7 cellular contexts compared by ENCODE assay signal in the genomic region with DNA sequence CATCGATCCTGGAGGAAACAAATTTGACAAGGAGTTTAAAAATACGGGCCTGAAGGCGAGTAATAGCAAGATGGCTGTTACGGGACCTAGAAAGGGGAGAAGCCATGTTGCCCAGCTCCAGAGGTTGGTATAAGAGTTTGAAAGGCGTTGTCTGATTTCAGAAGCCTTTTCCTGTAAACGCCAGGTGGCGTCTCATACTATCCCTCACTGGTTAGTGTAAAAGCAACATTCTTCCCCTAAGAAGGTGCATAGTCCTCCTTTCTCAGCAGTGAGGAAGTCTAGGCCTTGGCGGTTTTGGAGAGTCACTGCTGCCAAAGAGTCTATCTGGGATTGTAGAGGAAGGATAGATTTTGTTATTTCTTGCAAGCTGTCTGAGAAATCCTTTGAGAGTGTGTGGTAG. TPM values are rescaled to one million over a fixed set of nuclear protein-coding genes. Genes with fewer than 3 reads are reported as not detected.
DNase-seq lines count a peak whose midpoint lies in the region; FAIRE-seq and TF ChIP-seq lines count a peak whose summit lies in the region.
"Not testable (repeated sequence)": the region's sequence is repeated elsewhere in the genome, so short reads cannot be mapped to it uniquely, and the experiment has no call there.

No MANE protein-coding gene starts in this region.

- H2BK12ac ChIP-seq in H1 (ENCODE audit: low read depth, low read length): not testable (repeated sequence)

- H2BK20ac ChIP-seq in H1 (ENCODE audit: low read length): not testable (repeated sequence)

- POLR2A ChIA-PET in H1 (lab: Charles Lee; ENCODE audit: partially characterized antibody): not testable (repeated sequence)

- not testable (repeated sequence) for H3K4me2 ChIP-seq in H1 (ENCODE audit: insufficient read depth in 1 of 2, low read depth in 2 of 2, low read length in 2 of 2); mesendoderm (ENCODE audit: low read length)

- not testable (repeated sequence) for H3K79me1 ChIP-seq in H1 (ENCODE audit: low read depth, low read length)
- peaks cover 14% of the 10 kb centered on the region for H3K79me1 ChIP-seq in mesendoderm (ENCODE audit: low read length)

- H3K4me1 ChIP-seq in BE2C; H1 (replicated peaks in 1 of 4; ENCODE audit: control insufficient read depth in 3 of 4, insufficient read depth in 4 of 4, low read length in 3 of 4); mesendoderm (ENCODE audit: control insufficient read depth, low read depth, low read length): not testable (repeated sequence)
- H3K4me1 ChIP-seq in small intestine (ENCODE audit: control insufficient read depth in 2 of 2, insufficient read depth in 1 of 2, low read depth in 1 of 2, low read length in 1 of 2): peaks cover 8 to 16% of the 10 kb centered on the region in 2 donors

- not testable (repeated sequence) for H4K5ac ChIP-seq in H1 (ENCODE audit: insufficient read length, low read depth, low read length); mesendoderm (ENCODE audit: low read length)

- H3K9me3 ChIP-seq in BE2C; H1 (ENCODE audit: insufficient read depth in 2 of 2, low read depth in 1 of 2, low read length in 1 of 2); small intestine (ENCODE audit: control insufficient read depth, low read depth): not testable (repeated sequence)
- peaks cover 17% of the 10 kb centered on the region for H3K9me3 ChIP-seq in WERI-Rb-1 (ENCODE audit: severe bottlenecking)

- H2AK5ac ChIP-seq in H1 (ENCODE audit: low read depth, low read length); mesendoderm (ENCODE audit: low read length): not testable (repeated sequence)

- H3K36me3 ChIP-seq in BE2C; WERI-Rb-1; H1 (ENCODE audit: control insufficient read depth in 2 of 4, insufficient read depth in 4 of 4, low read length in 3 of 4); mesendoderm (ENCODE audit: control insufficient read depth, insufficient read depth, low read length); small intestine (ENCODE audit: control insufficient read depth in 2 of 2, insufficient read depth in 2 of 2, low read length in 2 of 2): not testable (repeated sequence)

- not testable (repeated sequence) for H3K23ac ChIP-seq in H1 (ENCODE audit: insufficient read length); mesendoderm (ENCODE audit: low read length)

- peak in 1 of 2 experiments; percentile 28; a peak in 2 of 4 replicates for TF ChIP-seq RAD21 in H1 (IDR thresholded peaks at IDR 0.05 in 1 of 2, conservative IDR thresholded peaks at IDR 0.05 in 1 of 2; ENCODE audit: low read depth in 2 of 2, low read length in 2 of 2)

- not testable (repeated sequence) for H3K14ac ChIP-seq in H1 (ENCODE audit: insufficient read length)

- H4K91ac ChIP-seq in H1 (replicated peaks; ENCODE audit: insufficient read length, low read length): not testable (repeated sequence)

- not testable (repeated sequence) for H2BK15ac ChIP-seq in H1 (ENCODE audit: low read length); mesendoderm (replicated peaks; ENCODE audit: low read depth)

- FAIRE-seq in H1 (lab: Jason Lieb, UNC); small intestine (lab: Jason Lieb, UNC): not testable (repeated sequence)

- H3K79me2 ChIP-seq in H1 (ENCODE audit: control insufficient read depth in 1 of 2, insufficient read depth in 2 of 2, low read length in 2 of 2): peaks cover 5 to 97% of the 10 kb centered on the region in 2 experiments
- peaks cover 56% of the 10 kb centered on the region for H3K79me2 ChIP-seq in mesendoderm (ENCODE audit: control insufficient read depth, insufficient read depth, low read length)

- CTCF ChIA-PET in H1 (lab: Charles Lee; ENCODE audit: partially characterized antibody): interaction anchor here (0.7 to 2.8 kb wide), 7 partner anchors 10 to 82 kb away, joined by 3 to 11 read pairs (median 5); no protein-coding TSS in a partner anchor

- H2AFZ ChIP-seq in H1 (ENCODE audit: low read length): not testable (repeated sequence)

- H3K4me3 ChIP-seq in BE2C (ENCODE audit: low read depth, low read length); Jurkat, Clone E6-1 (ENCODE audit: low read length); WERI-Rb-1 (ENCODE audit: low read depth, low read length); H1 (ENCODE audit: extremely low read depth in 1 of 4, insufficient read depth in 2 of 4, low read depth in 3 of 4, low read length in 4 of 4); mesendoderm (ENCODE audit: low read length); small intestine (ENCODE audit: low read depth in 1 of 2, low read length in 2 of 2): not testable (repeated sequence)

- not testable (repeated sequence) for H3K56ac ChIP-seq in H1 (replicated peaks; ENCODE audit: insufficient read length, low read depth, low read length); mesendoderm (ENCODE audit: low read length)

- H3K27ac ChIP-seq in WERI-Rb-1; H1 (ENCODE audit: low read depth, low read length); mesendoderm (ENCODE audit: low read depth, low read length); small intestine (ENCODE audit: low read depth in 1 of 2, low read length in 1 of 2): not testable (repeated sequence)

- not testable (repeated sequence) for H4K20me1 ChIP-seq in H1 (replicated peaks in 1 of 2; ENCODE audit: control insufficient read depth in 1 of 2, insufficient read depth in 2 of 2, low read length in 2 of 2)

- H4K8ac ChIP-seq in H1 (ENCODE audit: extremely low read depth, insufficient read depth, low read length); mesendoderm (ENCODE audit: low read depth, low read length): not testable (repeated sequence)

- not testable (repeated sequence) for H3K4ac ChIP-seq in H1 (replicated peaks; ENCODE audit: insufficient read length, low read depth, low read length); mesendoderm (ENCODE audit: low read depth, low read length)

- not testable (repeated sequence) for H2BK120ac ChIP-seq in H1 (replicated peaks; ENCODE audit: low read depth, low read length); mesendoderm (ENCODE audit: low read depth, low read length)

- H2BK5ac ChIP-seq in H1 (ENCODE audit: low read depth, low read length); mesendoderm (ENCODE audit: low read length): not testable (repeated sequence)

- 80% methylated on average over 8 of the region's 8 CpGs; no CpG with 5 or more reads in 1 of the 2 experiments for WGBS in H1 (ENCODE audit: extremely low coverage in 1 of 2, insufficient coverage in 1 of 2, insufficient read length in 1 of 2, insufficient replicate concordance in 2 of 2, low coverage in 1 of 2, low lambda C conversion rate in 2 of 2, missing lambda C conversion rate in 1 of 2), 2 experiments
- WGBS in mesendoderm (ENCODE audit: extremely low coverage, insufficient coverage, low lambda C conversion rate): no CpG with 5 or more reads among the region's 8 CpGs
- 69 to 79% (median 70%) methylated on average over 8 of the region's 8 CpGs for WGBS in small intestine, 3 donors

- TF ChIP-seq CTCF in BE2C (IDR thresholded peaks at IDR 0.05; ENCODE audit: low read depth, low read length) (peak; percentile 32), GM12872 (IDR thresholded peaks at IDR 0.05; ENCODE audit: insufficient read depth, low read depth, low read length) (0 out of 3 replicates have a peak, but pooled peaks have one; percentile 21), WERI-Rb-1 (IDR thresholded peaks at IDR 0.05; ENCODE audit: low read depth, low read length) (peak; percentile 28; the same call in 1 of the 2 replicates), H1 (IDR thresholded peaks at IDR 0.05; ENCODE audit: control extremely low read depth in 1 of 3, insufficient read depth in 1 of 3, low read depth in 1 of 3, low read length in 3 of 3) (peak in 2 of 3 experiments; percentile 21 to 34; a peak in 2 of 4 replicates)

- not testable (repeated sequence) for TF ChIP-seq POLR2A in H1 (IDR thresholded peaks at IDR 0.05; ENCODE audit: control extremely low read depth in 1 of 2, low read depth in 2 of 2, low read length in 2 of 2)

- H3K23me2 ChIP-seq in H1 (ENCODE audit: low read depth, low read length): not testable (repeated sequence)

- H3K18ac ChIP-seq in H1 (ENCODE audit: extremely low read depth, low read length); mesendoderm (ENCODE audit: low read length): not testable (repeated sequence)

- not testable (repeated sequence) for H3K9ac ChIP-seq in H1 (replicated peaks in 1 of 4; ENCODE audit: extremely low read depth in 1 of 4, low read depth in 3 of 4, low read length in 3 of 4); mesendoderm (ENCODE audit: low read length)

- not testable (repeated sequence) for TF ChIP-seq EP300 in H1 (IDR thresholded peaks at IDR 0.05; ENCODE audit: borderline replicate concordance in 1 of 2, low read depth in 2 of 2, low read length in 2 of 2)

- not testable (repeated sequence) for H3K27me3 ChIP-seq in BE2C; WERI-Rb-1 (ENCODE audit: insufficient read depth, low read depth, severe bottlenecking); H1 (replicated peaks in 1 of 4; ENCODE audit: control insufficient read depth in 3 of 4, extremely low read depth in 1 of 4, insufficient read depth in 3 of 4, low read length in 3 of 4); mesendoderm (ENCODE audit: insufficient read depth, low read length, poor library complexity); small intestine (ENCODE audit: control insufficient read depth in 2 of 2, insufficient read depth in 2 of 2, low read length in 2 of 2)

- not testable (repeated sequence) for DNase-seq in BE2C; H1 (ENCODE audit: low read depth in 1 of 2, low spot score in 2 of 2)
- peak; percentile 18 for DNase-seq in Jurkat, Clone E6-1 (ENCODE audit: low read depth, low spot score)
- DNase-seq in WERI-Rb-1 (peak; percentile 25), mesendoderm (peak; percentile 61), small intestine (peak; percentile 68)

RNA-seq across cellular contexts. Expression of a gene that starts 20.0 kb away (rescaled TPM):
- 41.9 TPM for polyA plus RNA-seq in BE2C (2012; ENCODE audit: insufficient read depth, insufficient read length, low read depth)
- 51.3 TPM for polyA plus RNA-seq in Jurkat, Clone E6-1 (2012; ENCODE audit: insufficient read depth, insufficient read length)
- 46.4 and 50.8 TPM in 2 replicates for total RNA-seq in H1 (2021; fragmentation: NEBNext Ultra II Directional; extraction: Animal tissue kit (Norgen Biotek cat#: 25700))
- polyA plus RNA-seq in H1 (2011; rRNA removed): 13.9 and 17.5 TPM in 2 replicates
- polyA plus RNA-seq in H1 (2011; cell fraction: cytosol; rRNA removed): 15.7 TPM
- polyA plus RNA-seq in H1 (2011; cell fraction: nucleus; rRNA removed): 10.5 TPM
- 25.0 to 33.0 TPM (median 29.1 TPM) in 4 replicates for polyA plus RNA-seq in H1 (2012, experiment 1 of 2)
- polyA plus RNA-seq in H1 (2012, experiment 2 of 2): 5.8 TPM
- polyA plus RNA-seq in H1 (2013, experiment 1 of 2): 22.5 TPM
- 28.5 TPM for polyA plus RNA-seq in H1 (2013, experiment 2 of 2)
- polyA minus RNA-seq in H1 (2011; rRNA and poly(A)+ RNA removed): 28.8 and 29.0 TPM in 2 replicates
- polyA minus RNA-seq in H1 (2011; cell fraction: cytosol; rRNA and poly(A)+ RNA removed): 12.8 TPM
- polyA minus RNA-seq in H1 (2011; cell fraction: nucleus; rRNA and poly(A)+ RNA removed): 20.7 TPM
- 26.7 TPM for polyA plus RNA-seq in mesendoderm (2013, experiment 1 of 2)
- polyA plus RNA-seq in mesendoderm (2013, experiment 2 of 2): 26.7 TPM
- 10 to 100 TPM; 35.6 to 55.9 (median 41.9) TPM for polyA plus RNA-seq in small intestine
